Comparison of ENCODE assay signal across 9 cellular contexts in genomic region chr11:32259641-32260081, GRCh38.
A peak's percentile ranks its signal among the peaks of the same experiment; 100 is the strongest.
DNase-seq lines count a peak whose midpoint lies in the region; ATAC-seq and TF ChIP-seq lines count a peak whose summit lies in the region.
"Had no signal": no experiment of that assay in that cellular context is flagged by ENCODE, and none has a peak within 500 bp of the region (broad histone marks: within the 10 kb centered on the region; RNA-seq: fewer than 3 reads in every experiment).

No MANE protein-coding gene starts in this region.

- H3K27me3 Mint-ChIP-seq in activated CD4-positive, alpha-beta T cell treated with anti-CD3 and anti-CD28 coated beads, Interleukin-2, amount 10 ng/mL, durations not matched to agents 7 days and 5 days: peaks cover 9% of the 10 kb centered on the region

- H3K9me3 Mint-ChIP-seq in activated CD4-positive, alpha-beta T cell treated with anti-CD3 and anti-CD28 coated beads, Interleukin-2, amount 10 ng/mL, durations not matched to agents 7 days and 5 days: no peaks in the 10 kb centered on the region

- no peak for TF ChIP-seq CTCF in IMR-90 (conservative IDR thresholded peaks at IDR 0.05; ENCODE audit: low read depth, low read length)
- no peak for TF ChIP-seq CTCF in choroid plexus epithelial cell (conservative IDR thresholded peaks at IDR 0.05; ENCODE audit: low read depth, low read length)

- peak; percentile 87 for DNase-seq in IMR-90
- DNase-seq in choroid plexus epithelial cell (ENCODE audit: low read depth): peak; percentile 97
- DNase-seq in mesenteric fat pad (ENCODE audit: low spot score): no peak
- no peak for DNase-seq in mesendoderm
- DNase-seq in activated CD4-positive, alpha-beta T cell treated with anti-CD3 and anti-CD28 coated beads, Interleukin-2, amount 10 ng/mL, durations not matched to agents 7 days and 5 days: no peak
- DNase-seq in activated T-cell treated with anti-CD3 and anti-CD28 coated beads for 4 hours: no peak

- H3K36me3 ChIP-seq in IMR-90 (ENCODE audit: control insufficient read depth, insufficient read depth, low read length) (no peaks in the 10 kb centered on the region), mesendoderm (ENCODE audit: control insufficient read depth, insufficient read depth, low read length) (no peaks in the 10 kb centered on the region)

- H2AK5ac ChIP-seq in IMR-90 (ENCODE audit: low read depth, low read length): no peak overlapping the region
- H2AK5ac ChIP-seq in mesendoderm (ENCODE audit: low read length): no peak overlapping the region

- H2BK20ac ChIP-seq in IMR-90 (ENCODE audit: low read depth, low read length): no peak overlapping the region

- H3K4me1 ChIP-seq in IMR-90 (ENCODE audit: control insufficient read depth, insufficient read depth, low read length): no peaks in the 10 kb centered on the region
- H3K4me1 ChIP-seq in mesendoderm (ENCODE audit: control insufficient read depth, low read depth, low read length): no peaks in the 10 kb centered on the region

- ATAC-seq in GM18511 (IDR thresholded peaks at IDR 0.05; ENCODE audit: unreplicated experiment) (peak; percentile 97), GM21619 (IDR thresholded peaks at IDR 0.05; ENCODE audit: unreplicated experiment) (peak; percentile 87), IMR-90 (ENCODE audit: low read depth) (peak; percentile 84)

- H4K20me1 ChIP-seq in IMR-90 (ENCODE audit: insufficient read depth, low read length): no peaks in the 10 kb centered on the region

- no TSS peak for BruUV-seq in IMR-90 (replicated peaks; lab: Mats Ljungman, UMichigan)

- in situ Hi-C loops in IMR-90 (cut with MboI; ENCODE audit: low sequenced_read_pairs): no loop called here

- no peak overlapping the region for H4K91ac ChIP-seq in IMR-90 (ENCODE audit: insufficient read depth, low read depth, low read length)

- H3K56ac ChIP-seq in IMR-90 (ENCODE audit: extremely low read depth, insufficient read depth, low read length) (no peak overlapping the region), mesendoderm (ENCODE audit: low read length) (no peak overlapping the region)

- H4K8ac ChIP-seq in IMR-90 (ENCODE audit: low read depth in 2 of 2, low read length in 2 of 2) (no peak overlapping the region), mesendoderm (ENCODE audit: low read depth, low read length) (no peak overlapping the region)

- H3K79me1 ChIP-seq in IMR-90 (ENCODE audit: low read depth in 1 of 2, low read length in 2 of 2): no peaks in the 10 kb centered on the region
- no peaks in the 10 kb centered on the region for H3K79me1 ChIP-seq in mesendoderm (ENCODE audit: low read length)

- H3K23ac ChIP-seq in IMR-90 (ENCODE audit: low read depth, low read length) (no peak overlapping the region), mesendoderm (ENCODE audit: low read length) (no peak overlapping the region)

- no peak overlapping the region for H2BK5ac ChIP-seq in IMR-90 (ENCODE audit: low read depth, low read length, poor library complexity, severe bottlenecking)
- H2BK5ac ChIP-seq in mesendoderm (ENCODE audit: low read length): no peak overlapping the region

- no CpG with 5 or more reads among the region's 3 CpGs for WGBS in IMR-90 (ENCODE audit: extremely low coverage in 2 of 2, insufficient read length in 1 of 2), 2 experiments
- WGBS in mesendoderm (ENCODE audit: extremely low coverage, insufficient coverage, low lambda C conversion rate): no CpG with 5 or more reads among the region's 3 CpGs

- no peak overlapping the region for H3K14ac ChIP-seq in IMR-90 (replicated peaks; ENCODE audit: low read depth, low read length)

- H3K27me3 ChIP-seq in IMR-90 (ENCODE audit: control insufficient read depth, insufficient read depth, low read length): peaks cover 16% of the 10 kb centered on the region
- H3K27me3 ChIP-seq in mesendoderm (ENCODE audit: insufficient read depth, low read length, poor library complexity): no peaks in the 10 kb centered on the region

- CTCF ChIA-PET in IMR-90 (lab: Yijun Ruan, JAX): no interaction called here
- CTCF ChIA-PET in activated CD4-positive, alpha-beta T cell treated with anti-CD3 and anti-CD28 coated beads, Interleukin-2, amount 10 ng/mL, durations not matched to agents 7 days and 5 days (lab: Charles Lee): no interaction called here

- no peaks in the 10 kb centered on the region for H3K4me1 Mint-ChIP-seq in activated CD4-positive, alpha-beta T cell treated with anti-CD3 and anti-CD28 coated beads, Interleukin-2, amount 10 ng/mL, durations not matched to agents 7 days and 5 days

- H3K9me3 ChIP-seq in IMR-90 (ENCODE audit: control insufficient read depth, insufficient read depth, low read length): no peaks in the 10 kb centered on the region; the same call in 1 of the 2 replicates

- intact Hi-C loops in IMR-90 (cut with micrococcal nuclease): no loop called here

- H4K5ac ChIP-seq in IMR-90 (ENCODE audit: low read depth, low read length) (no peak overlapping the region), mesendoderm (ENCODE audit: low read length) (no peak overlapping the region)

- H3K36me3 Mint-ChIP-seq in activated CD4-positive, alpha-beta T cell treated with anti-CD3 and anti-CD28 coated beads, Interleukin-2, amount 10 ng/mL, durations not matched to agents 7 days and 5 days (ENCODE audit: low read depth): no peaks in the 10 kb centered on the region

- H3K4ac ChIP-seq in IMR-90 (ENCODE audit: low read depth, low read length): no peak overlapping the region
- no peak overlapping the region for H3K4ac ChIP-seq in mesendoderm (ENCODE audit: low read depth, low read length)

- H2AK9ac ChIP-seq in IMR-90 (replicated peaks; ENCODE audit: low read depth, low read length, poor library complexity): no peak overlapping the region

- no peak overlapping the region for H3K27ac ChIP-seq in IMR-90 (ENCODE audit: insufficient read depth, low read length)
- H3K27ac ChIP-seq in mesendoderm (ENCODE audit: low read depth, low read length): no peak overlapping the region
- H3K27ac ChIP-seq: epithelial cell of prostate had no signal

- no peak overlapping the region for H3K9ac ChIP-seq in IMR-90 (ENCODE audit: low read depth, low read length)
- no peak overlapping the region for H3K9ac ChIP-seq in mesendoderm (ENCODE audit: low read length)

- no peak overlapping the region for H3K4me3 ChIP-seq in IMR-90 (ENCODE audit: insufficient read depth, low read depth, low read length)
- H3K4me3 ChIP-seq in choroid plexus epithelial cell (ENCODE audit: low read depth, low read length): no peak overlapping the region
- H3K4me3 ChIP-seq in mesendoderm (ENCODE audit: low read length): no peak overlapping the region

- no peaks in the 10 kb centered on the region for H3K9me1 ChIP-seq in IMR-90 (ENCODE audit: insufficient read depth, low read length)

- H3K4me2 ChIP-seq in IMR-90 (ENCODE audit: low read depth, low read length) (no peak overlapping the region; the same call in 1 of the 2 replicates), mesendoderm (ENCODE audit: low read length) (no peak overlapping the region)

- H3K4me3 Mint-ChIP-seq in activated CD4-positive, alpha-beta T cell treated with anti-CD3 and anti-CD28 coated beads, Interleukin-2, amount 10 ng/mL, durations not matched to agents 7 days and 5 days: no peak overlapping the region

- H2BK15ac ChIP-seq in IMR-90 (ENCODE audit: low read depth, low read length) (no peak overlapping the region), mesendoderm (replicated peaks; ENCODE audit: low read depth) (no peak overlapping the region)

- no peak overlapping the region for H3K27ac Mint-ChIP-seq in activated CD4-positive, alpha-beta T cell treated with anti-CD3 and anti-CD28 coated beads, Interleukin-2, amount 10 ng/mL, durations not matched to agents 7 days and 5 days

- dilution Hi-C loops in IMR-90 (cut with HindIII; ENCODE audit: low sequenced_read_pairs, unreplicated experiment): no loop called here

- POLR2A ChIA-PET in IMR-90 (lab: Charles Lee; ENCODE audit: unreplicated experiment): no interaction called here
- POLR2A ChIA-PET in activated CD4-positive, alpha-beta T cell treated with anti-CD3 and anti-CD28 coated beads, Interleukin-2, amount 10 ng/mL, durations not matched to agents 7 days and 5 days (lab: Charles Lee): no interaction called here

- no peak for TF ChIP-seq POLR2A in IMR-90 (IDR thresholded peaks at IDR 0.05; ENCODE audit: low read depth, low read length)

- no peak overlapping the region for H2AFZ ChIP-seq in IMR-90 (replicated peaks; ENCODE audit: low read length, poor library complexity)

- H3K18ac ChIP-seq in IMR-90 (ENCODE audit: low read depth, low read length): no peak overlapping the region
- no peak overlapping the region for H3K18ac ChIP-seq in mesendoderm (ENCODE audit: low read length)

- TF ChIP-seq RAD21 in IMR-90 (IDR thresholded peaks at IDR 0.05; ENCODE audit: low read length): no peak

- no peaks in the 10 kb centered on the region for H3K79me2 ChIP-seq in mesendoderm (ENCODE audit: control insufficient read depth, insufficient read depth, low read length)

- H2BK120ac ChIP-seq in IMR-90 (ENCODE audit: low read depth, low read length) (no peak overlapping the region), mesendoderm (ENCODE audit: low read depth, low read length) (no peak overlapping the region)

TF ChIP-seq in IMR-90, 13 proteins besides CTCF, POLR2A, EP300 and RAD21:
- TF ChIP-seq CEBPB (IDR thresholded peaks at IDR 0.05; ENCODE audit: low read depth, low read length): peak; percentile 36; the same call in 1 of the 2 replicates
- peak; percentile 46; the same call in 1 of the 2 replicates for TF ChIP-seq FOS (IDR thresholded peaks at IDR 0.05; ENCODE audit: low read depth, low read length)
- TF ChIP-seq BHLHE40 (IDR thresholded peaks at IDR 0.05; ENCODE audit: low read depth, low read length): no peak

Comparison
In these comparisons a context has a peak if more than half of its experiments do, and no peak if none do; other contexts are left out.
1. DNase-seq: peak in IMR-90 (single experiment) and choroid plexus epithelial cell (single experiment); none in mesenteric fat pad (single experiment), mesendoderm (single experiment), activated CD4-positive, alpha-beta T cell treated with anti-CD3 and anti-CD28 coated beads, Interleukin-2, amount 10 ng/mL, durations not matched to agents 7 days and 5 days (single experiment) and activated T-cell treated with anti-CD3 and anti-CD28 coated beads for 4 hours (single experiment).
2. Peak in every context shown above with its lines, with median percentiles within 50 percentile points of each other: ATAC-seq.